In genomic region chr6:87277123-87277522, GRCh38 we compare ENCODE assay signal across 11 cellular contexts. TPM values are rescaled to one million over a fixed set of nuclear protein-coding genes. Genes with fewer than 3 reads are reported as not detected.
A peak's percentile ranks its signal among the peaks of the same experiment; 100 is the strongest.
DNase-seq lines count a peak whose midpoint lies in the region; ATAC-seq and TF ChIP-seq lines count a peak whose summit lies in the region.
"Had no signal": no experiment of that assay in that cellular context is flagged by ENCODE, and none has a peak within 500 bp of the region (broad histone marks: within the 10 kb centered on the region; RNA-seq: fewer than 3 reads in every experiment).

No MANE protein-coding gene starts in this region.

- H3K4me1 ChIP-seq in OCI-LY7 (ENCODE audit: insufficient read depth, low read length, poor library complexity, severe bottlenecking): no peaks in the 10 kb centered on the region
- peaks cover 5% of the 10 kb centered on the region for H3K4me1 ChIP-seq in effector memory CD4-positive, alpha-beta T cell (ENCODE audit: control insufficient read depth, insufficient read depth, low read length, poor library complexity, severe bottlenecking)
- H3K4me1 ChIP-seq: lower lobe of right lung had no signal

- H3K4me2 ChIP-seq in OCI-LY7 (ENCODE audit: low read length): no peak overlapping the region

- H3K4me3 Mint-ChIP-seq in CD4-positive, alpha-beta T cell: no peak overlapping the region
- H3K4me3 Mint-ChIP-seq in nephron progenitor cell: no peak overlapping the region

- no peaks in the 10 kb centered on the region for H3K27me3 ChIP-seq in CD4-positive, alpha-beta T cell (ENCODE audit: control insufficient read depth, insufficient read depth, low read length)
- no peaks in the 10 kb centered on the region for H3K27me3 ChIP-seq in effector memory CD4-positive, alpha-beta T cell (replicated peaks; ENCODE audit: control insufficient read depth, insufficient read depth, low read length, poor library complexity, severe bottlenecking)
- H3K27me3 ChIP-seq: adrenal gland had no signal

- POLR2A ChIA-PET in CD4-positive, alpha-beta T cell (lab: Charles Lee): interaction anchor here (0.6 kb wide), 1 partner anchor 263 kb away, joined by 3 read pairs; no protein-coding TSS in a partner anchor
- POLR2A ChIA-PET in HEK293T (lab: Yijun Ruan, JAX): no interaction called here
- POLR2A ChIA-PET in OCI-LY7 (lab: Charles Lee): interaction anchor here (0.6 to 1.3 kb wide), 6 partner anchors 15 to 1873 kb away, joined by 3 to 5 read pairs (median 4); no protein-coding TSS in a partner anchor

- CTCF ChIA-PET in CD4-positive, alpha-beta T cell (lab: Charles Lee): interaction anchor here (1.3 kb wide), 1 partner anchor 150 kb away, joined by 3 read pairs; no protein-coding TSS in a partner anchor
- CTCF ChIA-PET in HEK293T (lab: Yijun Ruan, JAX) (interaction anchor here (0.6 to 1.1 kb wide), 3 partner anchors 15 to 611 kb away, joined by 3 read pairs; no protein-coding TSS in a partner anchor), OCI-LY7 (lab: Charles Lee; ENCODE audit: unreplicated experiment) (no interaction called here)

- H3K36me3 ChIP-seq in OCI-LY7 (ENCODE audit: insufficient read depth, low read length): no peaks in the 10 kb centered on the region
- no peaks in the 10 kb centered on the region for H3K36me3 ChIP-seq in effector memory CD4-positive, alpha-beta T cell (ENCODE audit: control insufficient read depth, insufficient read depth, low read length)
- H3K36me3 ChIP-seq: adrenal gland, lower lobe of right lung had no signal

- no peak for ATAC-seq in CD4-positive, alpha-beta T cell (ENCODE audit: poor library complexity)
- ATAC-seq in GM21360 (IDR thresholded peaks at IDR 0.05; ENCODE audit: unreplicated experiment): no peak
- ATAC-seq in HG03439 (IDR thresholded peaks at IDR 0.05; ENCODE audit: unreplicated experiment): no peak
- ATAC-seq: lower lobe of right lung had no signal

- no peaks in the 10 kb centered on the region for H3K27me3 Mint-ChIP-seq in CD4-positive, alpha-beta T cell
- no peaks in the 10 kb centered on the region for H3K27me3 Mint-ChIP-seq in nephron progenitor cell (ENCODE audit: low read depth, poor library complexity)

- no TSS peak for BruUV-seq in OCI-LY7 (replicated peaks; lab: Mats Ljungman, UMichigan)

- H3K79me2 ChIP-seq in OCI-LY7 (ENCODE audit: insufficient read depth, low read depth, low read length): no peaks in the 10 kb centered on the region

- H4K20me1 ChIP-seq in OCI-LY7 (ENCODE audit: insufficient read depth, low read length): no peaks in the 10 kb centered on the region

- no peak overlapping the region for H2AFZ ChIP-seq in OCI-LY7 (ENCODE audit: low read length)

- TF ChIP-seq CTCF in CD4-positive, alpha-beta T cell (IDR thresholded peaks at IDR 0.05): no peak
- TF ChIP-seq CTCF in OCI-LY7 (conservative IDR thresholded peaks at IDR 0.05; ENCODE audit: low read length) (peak; percentile 74), fibroblast of pulmonary artery (IDR thresholded peaks at IDR 0.05; ENCODE audit: low read length, missing control alignments) (peak; percentile 15), nephron progenitor cell (IDR thresholded peaks at IDR 0.05) (no peak)

- H3K9me3 ChIP-seq in CD4-positive, alpha-beta T cell (ENCODE audit: control insufficient read depth, low read length): no peaks in the 10 kb centered on the region
- H3K9me3 ChIP-seq in OCI-LY7 (ENCODE audit: low read length): no peaks in the 10 kb centered on the region
- H3K9me3 ChIP-seq in effector memory CD4-positive, alpha-beta T cell (ENCODE audit: control insufficient read depth, low read length): no peaks in the 10 kb centered on the region
- H3K9me3 ChIP-seq: adrenal gland, lower lobe of right lung had no signal

- no peaks in the 10 kb centered on the region for H3K9me3 Mint-ChIP-seq in CD4-positive, alpha-beta T cell
- no peaks in the 10 kb centered on the region for H3K9me3 Mint-ChIP-seq in nephron progenitor cell

- intact Hi-C loops in CD4-positive, alpha-beta T cell (cut with DNase I, micrococcal nuclease): no loop called here
- intact Hi-C loops in OCI-LY7 (cut with micrococcal nuclease; ENCODE audit: unreplicated experiment): loop anchor here (10.0 kb wide), 1 partner anchor 142 kb away; no protein-coding TSS in a partner anchor

- no peak overlapping the region for H3K27ac ChIP-seq in CD4-positive, alpha-beta T cell (ENCODE audit: low read depth, low read length)
- no peak overlapping the region for H3K27ac ChIP-seq in OCI-LY7 (ENCODE audit: low read depth, low read length, poor library complexity, severe bottlenecking)
- no peak overlapping the region for H3K27ac ChIP-seq in effector memory CD4-positive, alpha-beta T cell (ENCODE audit: insufficient read depth, low read length, poor library complexity, severe bottlenecking)
- H3K27ac ChIP-seq: adrenal gland, lower lobe of right lung had no signal

- H3K27ac Mint-ChIP-seq in CD4-positive, alpha-beta T cell: peak overlapping the region; percentile 45
- no peak overlapping the region for H3K27ac Mint-ChIP-seq in nephron progenitor cell

- peaks cover 21% of the 10 kb centered on the region for H3K4me1 Mint-ChIP-seq in CD4-positive, alpha-beta T cell (ENCODE audit: low read depth)
- no peaks in the 10 kb centered on the region for H3K4me1 Mint-ChIP-seq in nephron progenitor cell

- DNase-seq in CD4-positive, alpha-beta T cell: no peak
- DNase-seq in HEK293T (ENCODE audit: extremely low spot score) (peak; percentile 14), OCI-LY7 (ENCODE audit: low spot score) (peak; percentile 37), fibroblast of pulmonary artery (ENCODE audit: low read depth) (peak; percentile 27), nephron progenitor cell (no peak)
- DNase-seq in effector memory CD4-positive, alpha-beta T cell: no peak
- DNase-seq: adrenal gland, lower lobe of right lung had no signal

- no peaks in the 10 kb centered on the region for H3K36me3 Mint-ChIP-seq in CD4-positive, alpha-beta T cell (ENCODE audit: low read depth)
- no peaks in the 10 kb centered on the region for H3K36me3 Mint-ChIP-seq in nephron progenitor cell (ENCODE audit: low read depth)

- no peaks in the 10 kb centered on the region for H3K9me2 ChIP-seq in OCI-LY7 (ENCODE audit: insufficient read depth, low read length)

- H3K4me3 ChIP-seq in OCI-LY7 (ENCODE audit: low read depth, low read length, poor library complexity, severe bottlenecking): no peak overlapping the region
- H3K4me3 ChIP-seq in fibroblast of pulmonary artery (replicated peaks; ENCODE audit: low read depth, low read length): no peak overlapping the region
- H3K4me3 ChIP-seq in effector memory CD4-positive, alpha-beta T cell (ENCODE audit: insufficient read depth, low read depth, low read length, poor library complexity, severe bottlenecking): no peak overlapping the region
- H3K4me3 ChIP-seq: adrenal gland, lower lobe of right lung had no signal

TF ChIP-seq in HEK293T, 16 proteins besides CTCF, POLR2A, EP300 and RAD21:
- TF ChIP-seq LEF1 (IDR thresholded peaks at IDR 0.05; ENCODE audit: borderline replicate concordance): no peak
- no peak for TF ChIP-seq ELF4 (IDR thresholded peaks at IDR 0.05)
TF ChIP-seq in HEK293T: peak in this region for 0.

RNA-seq across cellular contexts. Expression of gene SMIM8, which starts 45.3 kb away (rescaled TPM):
- total RNA-seq in CD4-positive, alpha-beta T cell: 1 to 10 TPM; 5.4 TPM
- 6.6 TPM in 2 replicates for total RNA-seq in OCI-LY7 (2014; rRNA removed; shearing (Covaris generic))
- 12.5 and 14.3 TPM in 2 replicates for total RNA-seq in OCI-LY7 (2022)

RNA-seq across cellular contexts. Expression of gene GJB7, which starts 52.0 kb away (rescaled TPM):
- not detected for total RNA-seq in CD4-positive, alpha-beta T cell
- not detected in 2 replicates for total RNA-seq in OCI-LY7 (2014; rRNA removed; shearing (Covaris generic))
- total RNA-seq in OCI-LY7 (2022): not detected in 2 replicates
- total RNA-seq: adrenal gland; T-helper 1 cell treated with Interleukin-12 subunit alpha and Interleukin-12 subunit beta and Interleukin-4 antibody, amounts not matched to agents 30 ng/mL and 1 ng/mL, for 36 hours had no signal

Comparison
In these comparisons a context has a peak if more than half of its experiments do, and no peak if none do; other contexts are left out.
1. DNase-seq: peak in HEK293T (single experiment), OCI-LY7 (single experiment) and fibroblast of pulmonary artery (single experiment); none in CD4-positive, alpha-beta T cell (0 of 10), effector memory CD4-positive, alpha-beta T cell (0 of 3) and nephron progenitor cell (single experiment).
2. CTCF ChIP-seq: peak in OCI-LY7 (single experiment) and fibroblast of pulmonary artery (single experiment); none in CD4-positive, alpha-beta T cell (single experiment) and nephron progenitor cell (single experiment).